8 cellular contexts compared by ENCODE assay signal in the genomic region with DNA sequence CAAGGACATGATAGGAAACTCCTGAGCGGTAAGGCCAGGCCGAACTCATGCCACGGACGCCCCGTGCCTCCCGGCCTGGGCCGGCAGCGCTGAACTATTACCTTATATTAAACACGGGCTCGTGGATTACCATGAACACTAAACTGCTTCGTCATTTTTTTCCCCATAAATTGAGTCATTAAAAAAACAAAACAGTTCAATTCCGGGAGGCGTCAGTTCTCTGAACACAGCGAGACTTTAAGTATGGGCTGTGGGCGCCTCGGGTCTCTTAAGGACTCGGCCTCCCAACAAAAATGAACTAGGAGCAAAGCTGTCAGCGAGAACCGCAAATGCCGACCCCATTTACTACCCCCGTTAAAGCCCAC. TPM values are rescaled to one million over a fixed set of nuclear protein-coding genes. Genes with fewer than 3 reads are reported as not detected.
DNase-seq lines count a peak whose midpoint lies in the region; ATAC-seq and TF ChIP-seq lines count a peak whose summit lies in the region.

No MANE protein-coding gene starts in this region.

- H3F3A ChIP-seq in SU-DHL-6 (ENCODE audit: insufficient read depth), result no peaks in the 10 kb centered on the region

- peaks cover 13% of the 10 kb centered on the region; the same call in 1 of the 2 replicates for H3K79me2 ChIP-seq in SU-DHL-6 (ENCODE audit: insufficient read depth, low read length)

- intact Hi-C loops in Right ventricle myocardium inferior (cut with DNase I) (no loop called here), cardiac septum (cut with DNase I) (no loop called here), mucosa of descending colon (cut with DNase I, micrococcal nuclease) (no loop called here)

- H3K4me1 Mint-ChIP-seq in effector memory CD8-positive, alpha-beta T cell (ENCODE audit: low read depth in 2 of 2), result peaks cover 9 to 26% of the 10 kb centered on the region in 2 donors

- no peaks in the 10 kb centered on the region for H4K20me1 ChIP-seq in SU-DHL-6 (ENCODE audit: low read depth, low read length)

- H3K4me3 ChIP-seq in SU-DHL-6 (ENCODE audit: insufficient read depth, low read length, poor library complexity, severe bottlenecking) (peak overlapping the region; percentile 74), mucosa of descending colon (peak overlapping the region; percentile 36)

- peaks cover 0 to 1% of the 10 kb centered on the region in 2 donors for H3K9me3 Mint-ChIP-seq in effector memory CD8-positive, alpha-beta T cell

- H3K27ac ChIP-seq in SU-DHL-6 (ENCODE audit: low read depth, low read length) (no peak overlapping the region), substantia nigra (ENCODE audit: low read depth, low read length, poor library complexity, severe bottlenecking) (peak overlapping the region; percentile 80)

- H3K9me2 ChIP-seq in SU-DHL-6 (replicated peaks; ENCODE audit: insufficient read depth, low read length), result no peaks in the 10 kb centered on the region

- peak overlapping the region; percentile 87 for H3K9ac ChIP-seq in SU-DHL-6 (ENCODE audit: low read length)

- H3K36me3 Mint-ChIP-seq in effector memory CD8-positive, alpha-beta T cell (ENCODE audit: insufficient read depth), result peaks cover 23% of the 10 kb centered on the region

- peak; percentile 70 for DNase-seq in Right ventricle myocardium inferior (ENCODE audit: missing footprints)
- DNase-seq in cardiac septum (ENCODE audit: low spot score), result no peak
- no peak for DNase-seq in effector memory CD8-positive, alpha-beta T cell
- DNase-seq in mucosa of descending colon, result no peak
- peak in 3 of 49 donors; percentile 18 to 51 (median 26) for DNase-seq in substantia nigra (lab: John Stamatoyannopoulos, UW)
- no peak for DNase-seq in NCI-H2107 (lab: John Stamatoyannopoulos, UW)
- DNase-seq in NCI-H187 treated with DMSO at 0.1 percent for 48 hours (lab: John Stamatoyannopoulos, UW), result no peak

- H3K4me1 ChIP-seq in mucosa of descending colon (ENCODE audit: low read depth), result peaks cover 8% of the 10 kb centered on the region

- H2AFZ ChIP-seq in SU-DHL-6 (ENCODE audit: low read depth, low read length, severe bottlenecking), result peak overlapping the region; percentile 89

- H3K36me3 ChIP-seq in SU-DHL-6 (ENCODE audit: low read length) (no peaks in the 10 kb centered on the region), mucosa of descending colon (ENCODE audit: low read depth) (no peaks in the 10 kb centered on the region)

- H3K27ac Mint-ChIP-seq in effector memory CD8-positive, alpha-beta T cell, result peak overlapping the region; percentile 26 to 44

- no peaks in the 10 kb centered on the region for H3K27me3 ChIP-seq in SU-DHL-6 (ENCODE audit: low read length)

- peak overlapping the region; percentile 94 for H3K4me2 ChIP-seq in SU-DHL-6 (ENCODE audit: low read depth, low read length, poor library complexity, severe bottlenecking)

- TF ChIP-seq CTCF in SU-DHL-6 (IDR thresholded peaks at IDR 0.05; ENCODE audit: insufficient read depth, low read length, poor library complexity, severe bottlenecking) (no peak), mucosa of descending colon (IDR thresholded peaks at IDR 0.05) (no peak)

- H3K4me3 Mint-ChIP-seq in effector memory CD8-positive, alpha-beta T cell, result peak overlapping the region; percentile 71 to 75

- no peaks in the 10 kb centered on the region for H3K9me3 ChIP-seq in SU-DHL-6 (ENCODE audit: insufficient read depth, low read length)
- H3K9me3 ChIP-seq in mucosa of descending colon, result no peaks in the 10 kb centered on the region

- H3K27me3 Mint-ChIP-seq in effector memory CD8-positive, alpha-beta T cell, result no peaks in the 10 kb centered on the region

- ATAC-seq in Right ventricle myocardium inferior, result no peak
- ATAC-seq in effector memory CD8-positive, alpha-beta T cell (replicated peaks), result no peak
- ATAC-seq in mucosa of descending colon, result peak; percentile 0

RNA-seq across cellular contexts. Expression of a gene that starts 0.5 kb away (rescaled TPM):
- total RNA-seq in Right ventricle myocardium inferior (91.1 TPM), cardiac septum (85.3 TPM), mucosa of descending colon (10 to 100 TPM; 50.8 to 53.9 (median 51.3) TPM)
